Comparison of ENCODE assay signal across 1 cellular context in genomic region chr5:173057062-173057924, GRCh38.
TF ChIP-seq lines count a peak whose summit lies in the region.

No MANE protein-coding gene starts in this region.

TF ChIP-seq in HepG2, 621 proteins besides CTCF, POLR2A, EP300 and RAD21 (continued from another document):
- TF ChIP-seq BCLAF1 (IDR thresholded peaks at IDR 0.05) (no peak), POLR2AphosphoS5 (IDR thresholded peaks at IDR 0.05; ENCODE audit: low read depth, low read length) (peak; percentile 70), HNRNPK (IDR thresholded peaks at IDR 0.05; ENCODE audit: low read depth, low read length, poor library complexity, severe bottlenecking) (peak; percentile 74), THYN1 (CRISPR knock-in tag; IDR thresholded peaks at IDR 0.05; ENCODE audit: borderline replicate concordance, low read depth) (0 out of 2 replicates have a peak, but pooled peaks have one; percentile 85), ZNF317 (CRISPR knock-in tag; IDR thresholded peaks at IDR 0.05) (0 out of 2 replicates have a peak, but pooled peaks have one; percentile 20), ZBTB8A (CRISPR knock-in tag; IDR thresholded peaks at IDR 0.05; ENCODE audit: borderline replicate concordance, low read depth) (peak; percentile 60; the same call in 1 of the 2 replicates), ZFX (CRISPR knock-in tag; IDR thresholded peaks at IDR 0.05; ENCODE audit: low read depth) (peak; percentile 62; the same call in 1 of the 2 replicates), ZNF558 (CRISPR knock-in tag; IDR thresholded peaks at IDR 0.05; ENCODE audit: borderline replicate concordance) (no peak), KLF9 (CRISPR knock-in tag; IDR thresholded peaks at IDR 0.05; ENCODE audit: low read depth) (peak; percentile 83; the same call in 1 of the 2 replicates), RXRA (CRISPR knock-in tag; IDR thresholded peaks at IDR 0.05) (peak; percentile 67), THAP11 (CRISPR knock-in tag; IDR thresholded peaks at IDR 0.05) (peak; percentile 81), ZMYM4 (CRISPR knock-in tag; IDR thresholded peaks at IDR 0.05) (peak; percentile 56; the same call in 1 of the 2 replicates), SIX4 (CRISPR knock-in tag; IDR thresholded peaks at IDR 0.05) (no peak), ZNF816 (CRISPR knock-in tag; IDR thresholded peaks at IDR 0.05; ENCODE audit: borderline replicate concordance) (no peak), FOXA3 (CRISPR knock-in tag; IDR thresholded peaks at IDR 0.05) (peak; percentile 37; the same call in 1 of the 2 replicates), HMGXB4 (CRISPR knock-in tag; IDR thresholded peaks at IDR 0.05; ENCODE audit: borderline replicate concordance in 1 of 2, low read depth in 1 of 2) (peak in 1 of 2 experiments; percentile 30; a peak in 1 of 4 replicates), RBM39 (IDR thresholded peaks at IDR 0.05; ENCODE audit: low read depth, low read length, poor library complexity, severe bottlenecking) (peak; percentile 49), SOX6 (IDR thresholded peaks at IDR 0.05) (no peak), SOX6 (CRISPR knock-in tag; IDR thresholded peaks at IDR 0.05) (peak; percentile 57), ZNF331 (CRISPR knock-in tag; IDR thresholded peaks at IDR 0.05) (peak; percentile 36; the same call in 1 of the 2 replicates), ZNF563 (CRISPR knock-in tag; IDR thresholded peaks at IDR 0.05) (no peak), MYNN (CRISPR knock-in tag; IDR thresholded peaks at IDR 0.05; ENCODE audit: low read depth) (no peak), MXD3 (CRISPR knock-in tag; IDR thresholded peaks at IDR 0.05) (peak; percentile 45; the same call in 1 of the 2 replicates), IRF1 (CRISPR knock-in tag; IDR thresholded peaks at IDR 0.05; ENCODE audit: low read depth) (no peak), ZNF570 (CRISPR knock-in tag; IDR thresholded peaks at IDR 0.05; ENCODE audit: borderline replicate concordance) (no peak), KLF15 (CRISPR knock-in tag; IDR thresholded peaks at IDR 0.05; ENCODE audit: borderline replicate concordance) (no peak), CCAR2 (optimal IDR thresholded peaks at IDR 0.05; ENCODE audit: low read depth, low read length) (no peak), ZNF260 (CRISPR knock-in tag; IDR thresholded peaks at IDR 0.05; ENCODE audit: borderline replicate concordance, low read depth) (no peak), SP5 (CRISPR knock-in tag; IDR thresholded peaks at IDR 0.05; ENCODE audit: borderline replicate concordance, low read depth) (peak; percentile 91), ZNF143 (CRISPR knock-in tag; IDR thresholded peaks at IDR 0.05) (peak; percentile 32; the same call in 1 of the 2 replicates), ZNF552 (CRISPR knock-in tag; IDR thresholded peaks at IDR 0.05; ENCODE audit: borderline replicate concordance) (peak; percentile 48; the same call in 1 of the 2 replicates), POGZ (CRISPR knock-in tag; IDR thresholded peaks at IDR 0.05) (peak; percentile 62), ATF7-NPFF (CRISPR knock-in tag; IDR thresholded peaks at IDR 0.05; ENCODE audit: low read depth) (peak; percentile 59), POLR2G (IDR thresholded peaks at IDR 0.05; ENCODE audit: low read depth, low read length) (peak; percentile 79), GABPB1 (CRISPR knock-in tag; IDR thresholded peaks at IDR 0.05) (peak; percentile 93)
- TF ChIP-seq, protein P1, sequence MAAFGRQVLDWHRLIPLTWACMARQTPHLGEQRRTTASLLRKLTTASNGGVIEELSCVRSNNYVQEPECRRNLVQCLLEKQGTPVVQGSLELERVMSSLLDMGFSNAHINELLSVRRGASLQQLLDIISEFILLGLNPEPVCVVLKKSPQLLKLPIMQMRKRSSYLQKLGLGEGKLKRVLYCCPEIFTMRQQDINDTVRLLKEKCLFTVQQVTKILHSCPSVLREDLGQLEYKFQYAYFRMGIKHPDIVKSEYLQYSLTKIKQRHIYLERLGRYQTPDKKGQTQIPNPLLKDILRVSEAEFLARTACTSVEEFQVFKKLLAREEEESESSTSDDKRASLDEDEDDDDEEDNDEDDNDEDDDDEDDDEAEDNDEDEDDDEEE (CRISPR knock-in tag; IDR thresholded peaks at IDR 0.05), result 0 out of 2 replicates have a peak, but pooled peaks have one; percentile 31
- TF ChIP-seq, protein P2, sequence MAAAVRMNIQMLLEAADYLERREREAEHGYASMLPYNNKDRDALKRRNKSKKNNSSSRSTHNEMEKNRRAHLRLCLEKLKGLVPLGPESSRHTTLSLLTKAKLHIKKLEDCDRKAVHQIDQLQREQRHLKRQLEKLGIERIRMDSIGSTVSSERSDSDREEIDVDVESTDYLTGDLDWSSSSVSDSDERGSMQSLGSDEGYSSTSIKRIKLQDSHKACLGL (CRISPR knock-in tag; IDR thresholded peaks at IDR 0.05), result 0 out of 2 replicates have a peak, but pooled peaks have one; percentile 20
